Comparison of ENCODE assay signal across 27 cellular contexts in the genomic region with DNA sequence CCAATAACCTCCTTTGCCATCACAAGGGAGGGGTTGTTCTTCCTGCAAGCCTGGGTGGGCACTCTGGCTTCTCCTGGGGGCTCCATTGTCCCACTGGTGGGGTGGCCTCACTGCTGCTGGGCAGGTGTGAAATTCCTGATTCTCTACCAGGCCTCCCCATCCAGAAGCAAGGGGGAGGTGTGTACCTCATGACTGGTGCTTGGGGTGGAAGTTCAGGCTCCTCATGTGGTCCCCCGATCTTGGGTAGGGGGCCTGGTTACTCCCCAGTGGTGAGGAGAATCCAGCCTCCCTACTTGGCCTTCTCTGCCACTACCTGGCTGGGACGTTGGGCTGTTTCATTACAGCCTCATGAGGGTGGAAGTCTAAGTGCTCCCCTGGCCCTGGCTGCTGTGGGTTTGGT.
"Had no signal": no experiment of that assay in that cellular context is flagged by ENCODE, and none has a peak within 500 bp of the region (broad histone marks: within the 10 kb centered on the region; RNA-seq: fewer than 3 reads in every experiment).

No MANE protein-coding gene starts in this region.

- H3K4me1 ChIP-seq: foreskin keratinocyte, gastrocnemius medialis, heart left ventricle had no signal

- H3K27ac Mint-ChIP-seq: activated CD4-positive, alpha-beta memory T cell treated with anti-CD3 and anti-CD28 coated beads for 36 hours; activated CD4-positive, alpha-beta T cell treated with anti-CD3 and anti-CD28 coated beads for 36 hours; activated CD4-positive, alpha-beta T cell treated with anti-CD3 and anti-CD28 coated beads, Interleukin-2, amount 10 ng/mL, durations not matched to agents 24 days and 14 days; activated CD8-positive, alpha-beta T cell treated with anti-CD3 and anti-CD28 coated beads, Interleukin-2, amount 10 ng/mL, durations not matched to agents 7 days and 5 days; activated naive CD8-positive, alpha-beta T cell; activated T-helper 17 cell treated with anti-CD3 and anti-CD28 coated beads, Interleukin-2, amount 50 U/mL, for 72 hours; dendritic cell treated with granulocyte-macrophage colony-stimulating factor and Interleukin-4, amounts not matched to agents 40 ng/mL and 50 ng/mL, for 4 days; endodermal cell had no signal

- H3K4me3 Mint-ChIP-seq: activated CD4-positive, alpha-beta memory T cell treated with anti-CD3 and anti-CD28 coated beads for 36 hours; activated CD4-positive, alpha-beta T cell treated with anti-CD3 and anti-CD28 coated beads for 36 hours; activated CD4-positive, alpha-beta T cell treated with anti-CD3 and anti-CD28 coated beads, Interleukin-2, amount 10 ng/mL, durations not matched to agents 24 days and 14 days; activated CD8-positive, alpha-beta T cell treated with anti-CD3 and anti-CD28 coated beads, Interleukin-2, amount 10 ng/mL, durations not matched to agents 7 days and 5 days; activated naive CD8-positive, alpha-beta T cell; activated T-cell treated with anti-CD3 and anti-CD28 coated beads, Interleukin-2, amount 50 U/mL, for 4 hours; activated T-helper 17 cell treated with anti-CD3 and anti-CD28 coated beads, Interleukin-2, amount 50 U/mL, for 72 hours; central memory CD8-positive, alpha-beta T cell; dendritic cell treated with granulocyte-macrophage colony-stimulating factor and Interleukin-4, amounts not matched to agents 40 ng/mL and 50 ng/mL, for 4 days; endodermal cell had no signal

- H3K27me3 ChIP-seq: brain microvascular endothelial cell, foreskin keratinocyte, gastrocnemius medialis had no signal

- H3K4me3 ChIP-seq: dorsolateral prefrontal cortex, gastrocnemius medialis, heart left ventricle had no signal

- DNase-seq: activated CD4-positive, alpha-beta memory T cell treated with anti-CD3 and anti-CD28 coated beads for 36 hours; activated CD4-positive, alpha-beta T cell treated with anti-CD3 and anti-CD28 coated beads for 36 hours; activated CD4-positive, alpha-beta T cell treated with anti-CD3 and anti-CD28 coated beads, Interleukin-2, amount 10 ng/mL, durations not matched to agents 24 days and 14 days; activated CD4-positive, CD25-positive, alpha-beta regulatory T cell; activated CD4-positive, CD25-positive, alpha-beta regulatory T cell treated with anti-CD3 and anti-CD28 coated beads, Interleukin-2, amount 50 U/mL, for 72 hours; activated CD8-positive, alpha-beta T cell treated with anti-CD3 and anti-CD28 coated beads, Interleukin-2, amount 10 ng/mL, durations not matched to agents 7 days and 5 days; activated effector memory CD4-positive, alpha-beta T cell treated with Interleukin-2 at 50 U/mL for 16 hours; activated gamma-delta T cell treated with Interleukin-2 at 50 U/mL for 16 hours; activated naive CD4-positive, alpha-beta T cell treated with anti-CD3 and anti-CD28 coated beads, Interleukin-2, amount 50 U/mL, for 16 hours; activated naive CD4-positive, alpha-beta T cell treated with Interleukin-2 at 50 U/mL for 16 hours; activated T-cell treated with anti-CD3 and anti-CD28 coated beads, Interleukin-2, amount 50 U/mL, for 4 hours; amniotic stem cell; anterior cingulate cortex; brain microvascular endothelial cell; dorsolateral prefrontal cortex; effector memory CD4-positive, alpha-beta T cell; foreskin keratinocyte; gastrocnemius medialis; glutamatergic neuron; heart left ventricle; T-helper 2 cell had no signal

- H3K36me3 ChIP-seq: brain microvascular endothelial cell, gastrocnemius medialis, heart left ventricle had no signal

- H3K9me3 ChIP-seq: gastrocnemius medialis had no signal

- H3K9me3 Mint-ChIP-seq: activated CD4-positive, alpha-beta T cell treated with anti-CD3 and anti-CD28 coated beads, Interleukin-2, amount 10 ng/mL, durations not matched to agents 24 days and 14 days; activated T-helper 17 cell treated with anti-CD3 and anti-CD28 coated beads, Interleukin-2, amount 50 U/mL, for 72 hours; central memory CD8-positive, alpha-beta T cell had no signal

- H3K27ac ChIP-seq: brain microvascular endothelial cell, dorsolateral prefrontal cortex, foreskin keratinocyte, gastrocnemius medialis, heart left ventricle had no signal

- H3K27me3 Mint-ChIP-seq: activated CD4-positive, alpha-beta T cell treated with anti-CD3 and anti-CD28 coated beads, Interleukin-2, amount 10 ng/mL, durations not matched to agents 24 days and 14 days; central memory CD8-positive, alpha-beta T cell; dendritic cell treated with granulocyte-macrophage colony-stimulating factor and Interleukin-4, amounts not matched to agents 40 ng/mL and 50 ng/mL, for 4 days had no signal

- ATAC-seq: activated CD4-positive, alpha-beta T cell treated with anti-CD3 and anti-CD28 coated beads for 36 hours; activated CD8-positive, alpha-beta T cell treated with anti-CD3 and anti-CD28 coated beads, Interleukin-2, amount 10 ng/mL, durations not matched to agents 7 days and 5 days; activated T-cell treated with anti-CD3 and anti-CD28 coated beads, Interleukin-2, amount 50 U/mL, for 4 hours; activated T-helper 17 cell treated with anti-CD3 and anti-CD28 coated beads, Interleukin-2, amount 50 U/mL, for 72 hours; esophagus mucosa; foreskin keratinocyte; gastrocnemius medialis; heart left ventricle had no signal

- H3K36me3 Mint-ChIP-seq: activated CD4-positive, alpha-beta memory T cell treated with anti-CD3 and anti-CD28 coated beads for 36 hours; activated naive CD8-positive, alpha-beta T cell had no signal

- H3K4me1 Mint-ChIP-seq: activated CD4-positive, alpha-beta T cell treated with anti-CD3 and anti-CD28 coated beads for 36 hours; activated CD4-positive, alpha-beta T cell treated with anti-CD3 and anti-CD28 coated beads, Interleukin-2, amount 10 ng/mL, durations not matched to agents 24 days and 14 days; activated T-helper 17 cell treated with anti-CD3 and anti-CD28 coated beads, Interleukin-2, amount 50 U/mL, for 72 hours; central memory CD8-positive, alpha-beta T cell; endodermal cell had no signal
